20 cellular contexts compared by ENCODE assay signal in genomic region chrX:117998171-117998570, GRCh38.
"Had no signal": no experiment of that assay in that cellular context is flagged by ENCODE, and none has a peak within 500 bp of the region (broad histone marks: within the 10 kb centered on the region; RNA-seq: fewer than 3 reads in every experiment).

No MANE protein-coding gene starts in this region.

- H3K4me3 ChIP-seq: SJCRH30 had no signal

- H3K4me1 ChIP-seq: SJCRH30 had no signal

- H3K36me3 ChIP-seq: SJCRH30 had no signal

- DNase-seq: KBM-7, MV-4-11, NCI-H1048, NCI-H1105, NCI-H1417, NCI-H1436 treated with DMSO at 0.1 percent for 48 hours, NCI-H1694, NCI-H187 treated with DMSO at 0.1 percent for 48 hours, NCI-H2029 treated with DMSO at 0.1 percent for 48 hours, NCI-H2171 treated with DMSO at 0.1 percent for 48 hours, NCI-H345, NCI-H446 treated with DMSO at 0.1 percent for 48 hours, NCI-H510A treated with DMSO at 0.1 percent for 48 hours, NCI-H69, NCI-H774, PC-3, SHP77 treated with DMSO at 0.1 percent for 48 hours, SJCRH30, SW 1271, T-cell had no signal

- H3K27ac ChIP-seq: SJCRH30 had no signal

- H3K27me3 ChIP-seq: SJCRH30 had no signal

- H3K9me3 ChIP-seq: SJCRH30 had no signal
